26 cellular contexts compared by ENCODE assay signal in the genomic region with DNA sequence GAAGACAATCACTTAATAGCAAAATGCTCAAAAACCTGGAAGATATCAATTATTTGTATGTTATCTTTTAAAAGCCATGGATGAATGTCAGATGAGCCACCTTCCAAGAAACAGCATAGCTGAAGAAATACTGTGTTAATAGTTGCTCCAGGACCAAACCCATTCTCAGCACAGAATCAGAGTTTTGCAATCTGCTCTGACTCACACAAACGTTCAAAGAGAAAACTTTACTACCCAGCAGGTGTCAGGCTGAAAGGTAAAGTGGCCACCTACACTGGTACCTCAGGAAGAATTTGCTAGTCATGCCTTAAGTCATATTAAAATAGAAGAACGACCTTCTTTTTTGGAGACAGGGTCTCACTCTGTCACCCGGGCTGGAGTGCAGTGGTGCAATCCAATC.
DNase-seq lines count a peak whose midpoint lies in the region; ATAC-seq, FAIRE-seq and TF ChIP-seq lines count a peak whose summit lies in the region.
"Had no signal": no experiment of that assay in that cellular context is flagged by ENCODE, and none has a peak within 500 bp of the region (broad histone marks: within the 10 kb centered on the region; RNA-seq: fewer than 3 reads in every experiment).

No MANE protein-coding gene starts in this region.

- peak; percentile 93 for FAIRE-seq in H54 (lab: Jason Lieb, UNC)
- FAIRE-seq: GM12891, pancreas had no signal

- CTCF ChIA-PET in WTC11 (lab: Charles Lee) = no interaction called here

- no peak overlapping the region for H3K27ac Mint-ChIP-seq in WTC11
- H3K27ac Mint-ChIP-seq: activated naive CD4-positive, alpha-beta T cell treated with anti-CD3 and anti-CD28 coated beads, Interleukin-2, amount 10 ng/mL, durations not matched to agents 7 days and 5 days; CD4-positive, alpha-beta T cell; mesothelial cell of epicardium; natural killer cell treated with Interleukin-12 subunit alpha and Interleukin-12 subunit beta and Interleukin-15 and Interleukin-18, amount 100 ng/mL, for 72 hours had no signal

- no peak overlapping the region for H3K4me3 Mint-ChIP-seq in WTC11
- H3K4me3 Mint-ChIP-seq: activated naive CD4-positive, alpha-beta T cell treated with anti-CD3 and anti-CD28 coated beads, Interleukin-2, amount 10 ng/mL, durations not matched to agents 7 days and 5 days; activated T-cell treated with anti-CD3 and anti-CD28 coated beads, Interleukin-2, amount 50 U/mL, for 4 hours; CD4-positive, alpha-beta T cell; mesothelial cell of epicardium; natural killer cell treated with Interleukin-12 subunit alpha and Interleukin-12 subunit beta and Interleukin-15 and Interleukin-18, amount 100 ng/mL, for 72 hours had no signal

- H3K9me3 ChIP-seq in ascending aorta = no peaks in the 10 kb centered on the region
- H3K9me3 ChIP-seq: HAP-1, pancreas, right lobe of liver had no signal

- no peaks in the 10 kb centered on the region for H3K36me3 Mint-ChIP-seq in WTC11
- H3K36me3 Mint-ChIP-seq: activated naive CD4-positive, alpha-beta T cell treated with anti-CD3 and anti-CD28 coated beads, Interleukin-2, amount 10 ng/mL, durations not matched to agents 7 days and 5 days; natural killer cell treated with Interleukin-12 subunit alpha and Interleukin-12 subunit beta and Interleukin-15 and Interleukin-18, amount 100 ng/mL, for 72 hours had no signal

- H3K4me1 Mint-ChIP-seq in WTC11 = peaks cover 24% of the 10 kb centered on the region

- no peaks in the 10 kb centered on the region for H3K27me3 ChIP-seq in ascending aorta
- H3K27me3 ChIP-seq: pancreas, right lobe of liver had no signal

- DNase-seq in H54 (ENCODE audit: insufficient read length, low spot score) (no peak), WTC11 (ENCODE audit: low spot score) (no peak), fibroblast of the aortic adventitia (ENCODE audit: low read depth) (peak; percentile 53), omental fat pad (ENCODE audit: low spot score) (no peak), NAMALWA (ENCODE audit: low spot score) (no peak), NCI-H187 (lab: John Stamatoyannopoulos, UW) (no peak), ascending aorta (ENCODE audit: low spot score in 2 of 2) (no peak)
- DNase-seq: activated CD4-positive, alpha-beta T cell treated with anti-CD3 and anti-CD28 coated beads for 1 hour; activated naive CD4-positive, alpha-beta T cell treated with anti-CD3 and anti-CD28 coated beads, Interleukin-2, amount 10 ng/mL, durations not matched to agents 7 days and 5 days; activated T-cell treated with anti-CD3 and anti-CD28 coated beads, Interleukin-2, amount 50 U/mL, for 4 hours; aorta; CD4-positive, alpha-beta T cell; DMS53; effector memory CD4-positive, alpha-beta T cell; foreskin melanocyte; left cardiac atrium; NCI-H1417; NCI-H526; pancreas; right lobe of liver had no signal

- H3K4me3 ChIP-seq in fibroblast of the aortic adventitia (ENCODE audit: low read depth, low read length) (no peak overlapping the region), ascending aorta (no peak overlapping the region)
- H3K4me3 ChIP-seq: HAP-1, pancreas, right lobe of liver had no signal

- H3K27ac ChIP-seq in ascending aorta = no peak overlapping the region
- H3K27ac ChIP-seq: pancreas, right lobe of liver had no signal

- H3K4me1 ChIP-seq in ascending aorta = peaks cover 0 to 3% of the 10 kb centered on the region in 2 donors

- no peaks in the 10 kb centered on the region for H3K9me3 Mint-ChIP-seq in WTC11
- H3K9me3 Mint-ChIP-seq: activated naive CD4-positive, alpha-beta T cell treated with anti-CD3 and anti-CD28 coated beads, Interleukin-2, amount 10 ng/mL, durations not matched to agents 7 days and 5 days; activated T-cell treated with anti-CD3 and anti-CD28 coated beads, Interleukin-2, amount 50 U/mL, for 4 hours; CD4-positive, alpha-beta T cell; mesothelial cell of epicardium; natural killer cell treated with Interleukin-12 subunit alpha and Interleukin-12 subunit beta and Interleukin-15 and Interleukin-18, amount 100 ng/mL, for 72 hours had no signal

- ATAC-seq in WTC11 = peak; percentile 20
- peak; percentile 73 for ATAC-seq in omental fat pad (ENCODE audit: low FRiP score)
- ATAC-seq in HG02588 (IDR thresholded peaks at IDR 0.05; ENCODE audit: unreplicated experiment) = no peak
- ATAC-seq: activated T-cell treated with anti-CD3 and anti-CD28 coated beads, Interleukin-2, amount 50 U/mL, for 4 hours; natural killer cell treated with Interleukin-12 subunit alpha and Interleukin-12 subunit beta and Interleukin-15 and Interleukin-18, amount 100 ng/mL, for 72 hours; pancreas; Right ventricle myocardium inferior had no signal

- POLR2A ChIA-PET in WTC11 (lab: Charles Lee) = no interaction called here

- TF ChIP-seq CTCF in WTC11 (IDR thresholded peaks at IDR 0.05) = no peak
- TF ChIP-seq CTCF in fibroblast of the aortic adventitia (IDR thresholded peaks at IDR 0.05; ENCODE audit: insufficient read depth, low read length) = no peak
- no peak for TF ChIP-seq CTCF in omental fat pad (IDR thresholded peaks at IDR 0.05)
- TF ChIP-seq CTCF in ascending aorta (IDR thresholded peaks at IDR 0.05) = no peak

- no peaks in the 10 kb centered on the region for H3K36me3 ChIP-seq in ascending aorta
- H3K36me3 ChIP-seq: HAP-1, pancreas, right lobe of liver had no signal

- TF ChIP-seq POLR2A in H54 (IDR thresholded peaks at IDR 0.05; ENCODE audit: low read depth, low read length) = no peak

- no peaks in the 10 kb centered on the region for H3K27me3 Mint-ChIP-seq in WTC11 (ENCODE audit: low read depth)

- intact Hi-C loops in ascending aorta (cut with DNase I) = no loop called here

TF ChIP-seq in WTC11, 78 proteins besides CTCF, POLR2A, EP300 and RAD21:
- TF ChIP-seq, protein P1, sequence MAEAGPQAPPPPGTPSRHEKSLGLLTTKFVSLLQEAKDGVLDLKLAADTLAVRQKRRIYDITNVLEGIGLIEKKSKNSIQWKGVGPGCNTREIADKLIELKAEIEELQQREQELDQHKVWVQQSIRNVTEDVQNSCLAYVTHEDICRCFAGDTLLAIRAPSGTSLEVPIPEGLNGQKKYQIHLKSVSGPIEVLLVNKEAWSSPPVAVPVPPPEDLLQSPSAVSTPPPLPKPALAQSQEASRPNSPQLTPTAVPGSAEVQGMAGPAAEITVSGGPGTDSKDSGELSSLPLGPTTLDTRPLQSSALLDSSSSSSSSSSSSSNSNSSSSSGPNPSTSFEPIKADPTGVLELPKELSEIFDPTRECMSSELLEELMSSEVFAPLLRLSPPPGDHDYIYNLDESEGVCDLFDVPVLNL (CRISPR knock-in tag; IDR thresholded peaks at IDR 0.05; ENCODE audit: borderline replicate concordance, low read depth) = no peak
- TF ChIP-seq, protein P2, sequence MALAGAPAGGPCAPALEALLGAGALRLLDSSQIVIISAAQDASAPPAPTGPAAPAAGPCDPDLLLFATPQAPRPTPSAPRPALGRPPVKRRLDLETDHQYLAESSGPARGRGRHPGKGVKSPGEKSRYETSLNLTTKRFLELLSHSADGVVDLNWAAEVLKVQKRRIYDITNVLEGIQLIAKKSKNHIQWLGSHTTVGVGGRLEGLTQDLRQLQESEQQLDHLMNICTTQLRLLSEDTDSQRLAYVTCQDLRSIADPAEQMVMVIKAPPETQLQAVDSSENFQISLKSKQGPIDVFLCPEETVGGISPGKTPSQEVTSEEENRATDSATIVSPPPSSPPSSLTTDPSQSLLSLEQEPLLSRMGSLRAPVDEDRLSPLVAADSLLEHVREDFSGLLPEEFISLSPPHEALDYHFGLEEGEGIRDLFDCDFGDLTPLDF (CRISPR knock-in tag; IDR thresholded peaks at IDR 0.05) = no peak
- TF ChIP-seq, protein P3, sequence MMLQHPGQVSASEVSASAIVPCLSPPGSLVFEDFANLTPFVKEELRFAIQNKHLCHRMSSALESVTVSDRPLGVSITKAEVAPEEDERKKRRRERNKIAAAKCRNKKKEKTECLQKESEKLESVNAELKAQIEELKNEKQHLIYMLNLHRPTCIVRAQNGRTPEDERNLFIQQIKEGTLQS (CRISPR knock-in tag; conservative IDR thresholded peaks at IDR 0.05) = no peak
- TF ChIP-seq ZNF416 (CRISPR knock-in tag; IDR thresholded peaks at IDR 0.05) = no peak
